ENCODE assay signal across 9 cellular contexts in the genomic region with DNA sequence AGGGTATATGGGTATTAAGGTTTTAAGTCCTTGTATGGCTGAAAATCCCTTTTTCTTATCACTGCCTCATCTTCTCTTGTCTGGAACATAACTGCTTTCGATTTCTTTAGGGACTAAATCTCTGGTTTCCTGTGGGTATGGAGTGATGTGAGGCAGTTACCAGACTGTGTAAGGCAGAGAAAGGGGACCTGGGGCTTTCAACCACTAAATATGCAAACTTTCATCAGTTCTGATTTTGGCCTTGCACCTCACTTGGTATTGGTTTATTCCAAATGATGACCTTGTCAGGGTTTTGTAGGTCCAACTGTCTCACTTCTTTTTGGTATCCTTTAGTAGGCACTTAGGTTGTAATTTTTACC. TPM values are rescaled to one million over a fixed set of nuclear protein-coding genes. Genes with fewer than 3 reads are reported as not detected.
DNase-seq lines count a peak whose midpoint lies in the region; ATAC-seq and TF ChIP-seq lines count a peak whose summit lies in the region.
"Had no signal": no experiment of that assay in that cellular context is flagged by ENCODE, and none has a peak within 500 bp of the region (broad histone marks: within the 10 kb centered on the region; RNA-seq: fewer than 3 reads in every experiment).

No MANE protein-coding gene starts in this region.

- no peak for TF ChIP-seq CTCF in neural crest cell (conservative IDR thresholded peaks at IDR 0.05)

- peaks cover 18% of the 10 kb centered on the region for H3K36me3 Mint-ChIP-seq in neural crest cell (ENCODE audit: low read depth)

- H3K4me3 Mint-ChIP-seq in neural crest cell = peak overlapping the region; percentile 31

- H3K4me1 Mint-ChIP-seq in neural crest cell = peaks cover 60% of the 10 kb centered on the region

- H3K27ac Mint-ChIP-seq in neural crest cell (ENCODE audit: unreplicated experiment) = no peak overlapping the region

- DNase-seq in neural crest cell (ENCODE audit: low read depth, low spot score) (no peak), SHP77 treated with DMSO at 0.1 percent for 48 hours (lab: John Stamatoyannopoulos, UW) (no peak), SKM-1 treated with dmso at 0.1 percent for 144 hours (lab: John Stamatoyannopoulos, UW; ENCODE audit: unreplicated experiment) (no peak), GOT3 (lab: John Stamatoyannopoulos, UW) (no peak)
- DNase-seq: NCI-H1092; stimulated activated CD4-positive, alpha-beta T cell treated with anti-CD3 and anti-CD28 coated beads, Interleukin-1b, Interleukin-23, amount 100 ng/mL, for 48 hours had no signal

- ATAC-seq in GM19025 (IDR thresholded peaks at IDR 0.05; ENCODE audit: low read depth, unreplicated experiment) (peak; percentile 45), HG02610 (IDR thresholded peaks at IDR 0.05; ENCODE audit: unreplicated experiment) (peak; percentile 76)

- H3K27me3 Mint-ChIP-seq in neural crest cell (ENCODE audit: low read depth) = no peaks in the 10 kb centered on the region

- peak; percentile 38; the same call in 1 of the 2 replicates for TF ChIP-seq POLR2A in Raji (IDR thresholded peaks at IDR 0.05; ENCODE audit: insufficient read depth, low read depth, low read length)

- H3K9me3 Mint-ChIP-seq in neural crest cell = no peaks in the 10 kb centered on the region

RNA-seq across cellular contexts. Expression of a gene that starts 9.3 kb away (rescaled TPM):
- total RNA-seq in neural crest cell = 209 and 212 TPM in 2 replicates
